In the genomic region with DNA sequence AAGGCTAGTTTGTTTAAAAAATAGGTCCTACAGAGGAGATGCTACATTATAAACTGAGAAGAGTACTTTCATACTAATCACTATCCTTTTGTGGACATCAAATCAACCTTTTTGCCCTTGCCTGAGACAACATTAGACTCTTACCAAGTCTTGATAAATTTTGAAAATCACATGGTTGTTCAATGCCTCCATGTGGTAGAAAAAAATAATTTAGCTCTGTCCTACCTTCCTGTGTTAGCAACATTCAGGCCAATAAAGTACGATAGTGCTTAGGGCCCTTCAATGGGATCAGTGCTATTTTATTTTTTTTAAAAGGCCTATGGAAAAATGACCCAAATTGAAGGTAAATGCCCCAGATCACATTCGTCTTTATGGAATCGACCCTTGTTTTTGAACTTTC, we compare ENCODE assay signal across 12 cellular contexts. TPM values are rescaled to one million over a fixed set of nuclear protein-coding genes. Genes with fewer than 3 reads are reported as not detected.
A peak's percentile ranks its signal among the peaks of the same experiment; 100 is the strongest.
DNase-seq lines count a peak whose midpoint lies in the region; ATAC-seq, FAIRE-seq and TF ChIP-seq lines count a peak whose summit lies in the region.
"Had no signal": no experiment of that assay in that cellular context is flagged by ENCODE, and none has a peak within 500 bp of the region (broad histone marks: within the 10 kb centered on the region; RNA-seq: fewer than 3 reads in every experiment).

No MANE protein-coding gene starts in this region.

- no peaks in the 10 kb centered on the region for H3K36me3 ChIP-seq in A673 (ENCODE audit: insufficient read depth, low read length, poor library complexity, severe bottlenecking)
- H3K36me3 ChIP-seq in adrenal gland (replicated peaks in 1 of 2): no peaks in the 10 kb centered on the region
- H3K36me3 ChIP-seq: suprapubic skin had no signal

- no peaks in the 10 kb centered on the region for H3K27me3 ChIP-seq in A673 (replicated peaks; ENCODE audit: insufficient read depth, low read depth, low read length, poor library complexity)
- H3K27me3 ChIP-seq in adrenal gland: no peaks in the 10 kb centered on the region
- H3K27me3 ChIP-seq: suprapubic skin had no signal

- POLR2A ChIA-PET in A673 (lab: Charles Lee; ENCODE audit: low non-redundant PET): no interaction called here

- H3K9me3 ChIP-seq in A673 (ENCODE audit: low read depth, low read length, poor library complexity, severe bottlenecking) (no peaks in the 10 kb centered on the region), adrenal gland (replicated peaks in 1 of 3) (no peaks in the 10 kb centered on the region)
- H3K9me3 ChIP-seq: suprapubic skin had no signal

- H3K4me3 ChIP-seq in A673 (ENCODE audit: low read depth, low read length, poor library complexity, severe bottlenecking) (no peak overlapping the region), adrenal gland (no peak overlapping the region)
- H3K4me3 ChIP-seq: suprapubic skin had no signal

- FAIRE-seq in islet of Langerhans (lab: Jason Lieb, UNC) (peak; percentile 53), HTR-8/SVneo (lab: Jason Lieb, UNC) (no peak)

- TF ChIP-seq POLR2A in adrenal gland (IDR thresholded peaks at IDR 0.05): no peak

- H3K4me1 ChIP-seq in A673 (ENCODE audit: insufficient read depth, low read length, poor library complexity, severe bottlenecking) (no peaks in the 10 kb centered on the region), adrenal gland (replicated peaks in 1 of 2) (no peaks in the 10 kb centered on the region)

- no TSS peak for BruUV-seq in A673 (replicated peaks; lab: Mats Ljungman, UMichigan)

- CTCF ChIA-PET in A673 (lab: Charles Lee): no interaction called here

- intact Hi-C loops in A673 (cut with micrococcal nuclease; ENCODE audit: unreplicated experiment) (no loop called here), adrenal gland (cut with DNase I) (loop anchor here in 1 of 2 donors (5.0 kb wide), 1 partner anchor 618 kb away; no protein-coding TSS in a partner anchor)

- no peak overlapping the region for H3K27ac ChIP-seq in A673 (ENCODE audit: low read depth, low read length, poor library complexity, severe bottlenecking)
- no peak overlapping the region for H3K27ac ChIP-seq in adrenal gland
- H3K27ac ChIP-seq: suprapubic skin had no signal

- no peak for ATAC-seq in esophagus mucosa
- ATAC-seq: CD8-positive, alpha-beta T cell had no signal

- 0 out of 2 replicates have a peak, but pooled peaks have one; percentile 35 for TF ChIP-seq CTCF in A673 (conservative IDR thresholded peaks at IDR 0.05; ENCODE audit: low read depth, low read length)
- peak in 5 of 6 experiments; percentile 18 to 46 (median 34) for TF ChIP-seq CTCF in adrenal gland (IDR thresholded peaks at IDR 0.05)

- 49 to 65% (median 60%) methylated on average over 3 of the region's 3 CpGs for WGBS in adrenal gland, 4 donors

- DNase-seq in A673 (ENCODE audit: low spot score): peak; percentile 26
- peak; percentile 5 for DNase-seq in H4 (ENCODE audit: low spot score)
- no peak for DNase-seq in adrenal gland
- DNase-seq in HTR-8/SVneo (ENCODE audit: insufficient read length, low spot score): no peak
- no peak for DNase-seq in NCI-H1930 (lab: John Stamatoyannopoulos, UW)
- no peak for DNase-seq in NCI-H446 treated with DMSO at 0.1 percent for 48 hours (lab: John Stamatoyannopoulos, UW)
- DNase-seq: CD8-positive, alpha-beta T cell; NCI-H1436 treated with DMSO at 0.1 percent for 48 hours; T1000 had no signal

RNA-seq across cellular contexts. Expression of a gene that starts 5.0 kb away (rescaled TPM):
- total RNA-seq in A673 (2021) (144 and 152 TPM in 2 replicates), adrenal gland (10 to 100 TPM; 19.4 to 68.7 (median 59.9) TPM), esophagus mucosa (96.6 TPM)
- total RNA-seq in H4 (2014; rRNA removed; shearing (Covaris generic)): 62.5 and 81.4 TPM in 2 replicates
- polyA plus RNA-seq in adrenal gland: 10 to 100 TPM; 36.0 to 80.3 (median 37.6) TPM

Comparison
In these comparisons a context has a peak if more than half of its experiments do, and no peak if none do; other contexts are left out.
1. DNase-seq: peak in A673 (single experiment) and H4 (single experiment); none in adrenal gland (0 of 7), HTR-8/SVneo (single experiment), NCI-H1930 (0 of 2) and NCI-H446 treated with DMSO at 0.1 percent for 48 hours (single experiment).